Comparison of ENCODE assay signal across 11 cellular contexts in genomic region chr7:48360574-48360973, GRCh38.
"Had no signal": no experiment of that assay in that cellular context is flagged by ENCODE, and none has a peak within 500 bp of the region (broad histone marks: within the 10 kb centered on the region; RNA-seq: fewer than 3 reads in every experiment).

No MANE protein-coding gene starts in this region.

- H3K27me3 ChIP-seq: colonic mucosa, tibial artery, vagina had no signal

- ATAC-seq: activated CD8-positive, alpha-beta T cell treated with anti-CD3 and anti-CD28 coated beads for 36 hours; activated T-cell treated with anti-CD3 and anti-CD28 coated beads, Interleukin-2, amount 50 U/mL, for 72 hours; natural killer cell treated with Interleukin-12 subunit alpha and Interleukin-12 subunit beta and Interleukin-15 and Interleukin-18, amount 100 ng/mL, for 72 hours had no signal

- H3K4me1 ChIP-seq: colonic mucosa, tibial artery, vagina had no signal

- H3K9me3 ChIP-seq: colonic mucosa, tibial artery, vagina had no signal

- H3K27ac ChIP-seq: colonic mucosa, tibial artery, vagina had no signal

- H3K4me3 ChIP-seq: colonic mucosa, tibial artery, vagina had no signal

- H3K36me3 ChIP-seq: colonic mucosa, tibial artery, vagina had no signal

- DNase-seq: activated CD4-positive, alpha-beta T cell treated with anti-CD3 and anti-CD28 coated beads for 4 hours; activated CD8-positive, alpha-beta memory T cell treated with anti-CD3 and anti-CD28 coated beads, Interleukin-2, amount 50 U/mL, for 4 hours; activated CD8-positive, alpha-beta T cell treated with anti-CD3 and anti-CD28 coated beads for 36 hours; activated gamma-delta T cell treated with Interleukin-2 at 50 U/mL for 16 hours; activated naive CD8-positive, alpha-beta T cell treated with anti-CD3 and anti-CD28 coated beads for 36 hours; activated T-cell treated with anti-CD3 and anti-CD28 coated beads, Interleukin-2, amount 50 U/mL, for 72 hours; colonic mucosa; effector CD8-positive, alpha-beta T cell; tibial artery had no signal
